8 cellular contexts compared by ENCODE assay signal in genomic region chr5:72955768-72956323, GRCh38. TPM values are rescaled to one million over a fixed set of nuclear protein-coding genes. Genes with fewer than 3 reads are reported as not detected.
DNase-seq lines count a peak whose midpoint lies in the region; ATAC-seq and TF ChIP-seq lines count a peak whose summit lies in the region.

Gene FCHO2, plus strand, starts transcription at chr5:72956041. Its CDS starts 56 bp downstream, at chr5:72956097.

- H3K4me2 ChIP-seq in OCI-LY1 (ENCODE audit: low read length), result peak within 1 kb of the TSS; percentile 75

- H3K9me3 ChIP-seq in HUES64 (ENCODE audit: insufficient read depth, low read depth, low read length), result no peaks in the 10 kb centered on the region
- peaks cover 6% of the 10 kb centered on the region; the same call in 1 of the 2 replicates for H3K9me3 ChIP-seq in OCI-LY1 (ENCODE audit: low read length)

- no peaks in the 10 kb centered on the region for H3F3A ChIP-seq in OCI-LY1 (ENCODE audit: insufficient read depth, low read length)

- no peaks in the 10 kb centered on the region for H3K9me2 ChIP-seq in OCI-LY1 (ENCODE audit: low read depth, low read length)

- no peaks in the 10 kb centered on the region for H4K20me1 ChIP-seq in OCI-LY1 (ENCODE audit: insufficient read depth, low read length)

- DNase-seq in DMS 273 (lab: John Stamatoyannopoulos, UW; ENCODE audit: unreplicated experiment) (peak; percentile 99), activated T-cell treated with anti-CD3 and anti-CD28 coated beads for 24 hours (ENCODE audit: low read depth) (peak; percentile 91), epidermal melanocyte (ENCODE audit: insufficient read length, low spot score) (peak; percentile 91), middle frontal gyrus (ENCODE audit: extremely low spot score, low spot score) (peak; percentile 98)
- peak; percentile 89 to 95 for DNase-seq in stimulated activated CD8-positive, alpha-beta memory T cell treated with anti-CD3 and anti-CD28 coated beads, Interleukin-2, amount 100 ng/mL, for 1 hour (ENCODE audit: low read depth in 2 of 2)

- TF ChIP-seq CTCF in OCI-LY1 (IDR thresholded peaks at IDR 0.05; ENCODE audit: low read length), result peak; percentile 75

- peak within 1 kb of the TSS; percentile 74 for H3K4me3 ChIP-seq in HUES64 (ENCODE audit: low read length)
- H3K4me3 ChIP-seq in OCI-LY1 (ENCODE audit: low read depth, low read length, poor library complexity, severe bottlenecking), result peak within 1 kb of the TSS; percentile 69

- H3K27me3 ChIP-seq in HUES64 (ENCODE audit: insufficient read depth, low read length) (peaks cover 12% of the 10 kb centered on the region; the same call in 1 of the 2 replicates), OCI-LY1 (ENCODE audit: insufficient read depth, low read length) (no peaks in the 10 kb centered on the region)

- H3K9ac ChIP-seq in HUES64 (ENCODE audit: low read depth, low read length), result peak within 1 kb of the TSS; percentile 78
- H3K9ac ChIP-seq in OCI-LY1 (ENCODE audit: low read length), result peak within 1 kb of the TSS; percentile 56

- H3K36me3 ChIP-seq in HUES64 (ENCODE audit: insufficient read depth, low read length), result no peaks in the 10 kb centered on the region
- H3K36me3 ChIP-seq in OCI-LY1 (ENCODE audit: insufficient read depth, low read length), result no peaks in the 10 kb centered on the region; the same call in 1 of the 2 replicates

- H3K27ac ChIP-seq in HUES64 (ENCODE audit: low read depth, low read length), result peak within 1 kb of the TSS; percentile 78; the same call in 1 of the 2 replicates
- no peak within 1 kb of the TSS for H3K27ac ChIP-seq in OCI-LY1 (ENCODE audit: low read depth, low read length, poor library complexity, severe bottlenecking)

- H2AFZ ChIP-seq in OCI-LY1 (ENCODE audit: low read length), result peak within 1 kb of the TSS; percentile 23

- H3K4me1 ChIP-seq in HUES64 (ENCODE audit: insufficient read depth, low read length) (peaks cover 21% of the 10 kb centered on the region), OCI-LY1 (ENCODE audit: insufficient read depth, low read length, severe bottlenecking) (peaks cover 24% of the 10 kb centered on the region)

- peak; percentile 90 for ATAC-seq in GM21515 (IDR thresholded peaks at IDR 0.05; ENCODE audit: unreplicated experiment)

- peaks cover 3% of the 10 kb centered on the region; the same call in 1 of the 2 replicates for H3K79me2 ChIP-seq in OCI-LY1 (ENCODE audit: insufficient read depth, low read length)

- under 1% methylated on average over 64 of the region's 64 CpGs for WGBS in HUES64

RNA-seq across cellular contexts. Expression of gene FCHO2, which starts in this region (rescaled TPM):
- 5.5 TPM for polyA plus RNA-seq in HUES64 (2013, experiment 1 of 2)
- 6.8 TPM for polyA plus RNA-seq in HUES64 (2013, experiment 2 of 2)
